Comparison of ENCODE assay signal across 29 cellular contexts in the genomic region with DNA sequence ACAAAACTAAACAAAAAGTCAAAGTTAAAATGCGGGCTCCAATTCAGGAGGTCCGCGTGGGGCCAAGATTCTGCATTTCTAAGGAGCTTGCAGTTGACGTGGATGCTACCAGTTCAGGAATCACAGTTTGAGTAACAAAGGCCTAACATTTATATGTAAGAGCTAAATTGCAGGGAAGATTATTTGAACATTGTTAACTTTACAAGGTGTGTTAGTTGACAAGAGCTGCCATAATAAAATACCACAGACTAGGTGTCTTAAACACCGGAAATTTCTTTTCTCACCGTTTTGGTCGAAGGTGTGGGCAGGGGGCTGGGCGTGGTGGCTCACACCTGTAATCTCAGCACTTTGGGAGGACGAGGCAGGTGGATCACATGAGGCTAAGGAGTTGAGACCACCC. TPM values are rescaled to one million over a fixed set of nuclear protein-coding genes. Genes with fewer than 3 reads are reported as not detected.
DNase-seq lines count a peak whose midpoint lies in the region; ATAC-seq and TF ChIP-seq lines count a peak whose summit lies in the region.
"Had no signal": no experiment of that assay in that cellular context is flagged by ENCODE, and none has a peak within 500 bp of the region (broad histone marks: within the 10 kb centered on the region; RNA-seq: fewer than 3 reads in every experiment).

No MANE protein-coding gene starts in this region.

- intact Hi-C loops in left colon (cut with DNase I, micrococcal nuclease) (no loop called here), mucosa of descending colon (cut with DNase I, micrococcal nuclease) (no loop called here), lower lobe of right lung (cut with DNase I) (no loop called here)

- TF ChIP-seq CTCF in mucosa of descending colon (IDR thresholded peaks at IDR 0.05) (no peak), lower lobe of right lung (IDR thresholded peaks at IDR 0.05) (no peak)

- no peak overlapping the region for H3K27ac ChIP-seq in lower lobe of right lung
- H3K27ac ChIP-seq: 22Rv1; BLaER1; BLaER1 treated with 17β-estradiol and CSF1 and Interleukin-3, amounts not matched to agents 10 nM and 100 nM; C4-2B had no signal

- H3K4me3 ChIP-seq in mucosa of descending colon (no peak overlapping the region), lower lobe of right lung (no peak overlapping the region)
- H3K4me3 ChIP-seq: A549; BLaER1; BLaER1 treated with 17β-estradiol and CSF1 and Interleukin-3, amounts not matched to agents 10 nM and 100 nM had no signal

- H3K27me3 ChIP-seq in lower lobe of right lung (ENCODE audit: low read depth), result no peaks in the 10 kb centered on the region
- H3K27me3 ChIP-seq: BE2C; BLaER1; BLaER1 treated with 17β-estradiol and CSF1 and Interleukin-3, amounts not matched to agents 10 nM and 100 nM had no signal

- H3K4me1 ChIP-seq in mucosa of descending colon (ENCODE audit: low read depth), result peaks cover 3% of the 10 kb centered on the region
- no peaks in the 10 kb centered on the region for H3K4me1 ChIP-seq in lower lobe of right lung
- H3K4me1 ChIP-seq: BE2C, Caco-2 had no signal

- ATAC-seq in left colon (peak; percentile 85), mucosa of descending colon (peak; percentile 82), lower lobe of right lung (no peak), HG03039 (IDR thresholded peaks at IDR 0.05; ENCODE audit: unreplicated experiment) (no peak)
- ATAC-seq: A549; CD8-positive, alpha-beta T cell had no signal

- H3K9me3 ChIP-seq in mucosa of descending colon (no peaks in the 10 kb centered on the region), lower lobe of right lung (no peaks in the 10 kb centered on the region)
- H3K9me3 ChIP-seq: BE2C had no signal

- H3K36me3 ChIP-seq in mucosa of descending colon (ENCODE audit: low read depth), result no peaks in the 10 kb centered on the region
- H3K36me3 ChIP-seq in lower lobe of right lung, result no peaks in the 10 kb centered on the region
- H3K36me3 ChIP-seq: BE2C; BLaER1; BLaER1 treated with 17β-estradiol and CSF1 and Interleukin-3, amounts not matched to agents 10 nM and 100 nM had no signal

- DNase-seq in left colon (peak in 1 of 2 donors; percentile 24), mucosa of descending colon (peak in 1 of 3 donors; percentile 46), lower lobe of right lung (no peak)
- DNase-seq: 8988T; ACHN; AML-193; BE2C; C1 segment of cervical spinal cord; Caco-2; Calu3; CD4-positive, alpha-beta memory T cell; CD4-positive, alpha-beta T cell; CD4-positive, CD25-positive, alpha-beta regulatory T cell; CD8-positive, alpha-beta memory T cell; CD8-positive, alpha-beta T cell; COR-L47; DMS 273 treated with DMSO at 0.1 percent for 48 hours; DMS153; DMS53; DMS79; DMS79 treated with DMSO at 0.1 percent for 48 hours; DND-41; EL had no signal

RNA-seq across cellular contexts. Expression of a gene that starts 24.8 kb away (rescaled TPM):
- total RNA-seq in left colon (10 to 100 TPM; 81.8 to 84.5 TPM), mucosa of descending colon (100 to 1,000 TPM in 1 of 3 donors, 10 to 100 TPM in 2; 73.3 to 127 (median 79.8) TPM), lower lobe of right lung (77.4 TPM)

Comparison
In these comparisons a context has a peak if more than half of its experiments do, and no peak if none do; other contexts are left out.
1. ATAC-seq: peak in left colon (single experiment) and mucosa of descending colon (single experiment); none in lower lobe of right lung (0 of 2) and HG03039 (single experiment).